22 cellular contexts compared by ENCODE assay signal in the genomic region with DNA sequence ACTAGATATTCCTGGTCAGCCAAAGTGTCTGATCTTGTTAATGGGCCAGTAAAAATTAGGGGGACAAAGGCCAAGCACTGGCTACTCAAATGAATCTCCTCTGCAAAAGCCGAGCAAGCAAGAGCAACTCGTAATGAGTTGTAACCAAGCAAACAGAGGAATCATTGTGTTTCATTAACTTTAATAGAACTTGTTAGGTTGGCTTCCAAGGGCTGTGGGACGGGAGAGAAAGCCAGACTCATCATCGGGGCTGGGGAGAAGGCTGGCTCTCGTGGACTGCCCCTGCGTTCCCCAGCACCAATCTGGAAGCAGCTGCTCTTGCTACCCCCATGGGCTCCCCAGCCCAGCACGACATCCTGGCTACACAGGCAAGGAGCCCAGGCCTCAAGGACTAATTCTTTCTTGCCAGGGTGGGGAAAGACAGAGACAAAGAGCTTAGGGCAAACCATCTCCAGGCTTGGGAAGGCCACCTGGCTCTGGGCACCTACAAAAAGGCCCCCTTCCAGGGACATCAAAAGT. TPM values are rescaled to one million over a fixed set of nuclear protein-coding genes. Genes with fewer than 3 reads are reported as not detected.
"Had no signal": no experiment of that assay in that cellular context is flagged by ENCODE, and none has a peak within 500 bp of the region (broad histone marks: within the 10 kb centered on the region; RNA-seq: fewer than 3 reads in every experiment).

No MANE protein-coding gene starts in this region.

- H3K4me3 ChIP-seq: body of pancreas, gastrocnemius medialis, left ventricle myocardium inferior, spleen, upper lobe of right lung had no signal

- H3K36me3 ChIP-seq: gastrocnemius medialis, left ventricle myocardium inferior, spleen, upper lobe of right lung had no signal

- H3K4me1 ChIP-seq: body of pancreas, gastrocnemius medialis, spleen, upper lobe of right lung had no signal

- ATAC-seq: activated CD4-positive, CD25-positive, alpha-beta regulatory T cell treated with anti-CD3 and anti-CD28 coated beads, Interleukin-2, amount 50 U/mL, for 24 hours; activated CD8-positive, alpha-beta memory T cell treated with anti-CD3 and anti-CD28 coated beads, Interleukin-2, amount 10 ng/mL, durations not matched to agents 7 days and 5 days; activated CD8-positive, alpha-beta T cell treated with anti-CD3 and anti-CD28 coated beads for 36 hours; activated naive CD8-positive, alpha-beta T cell treated with anti-CD3 and anti-CD28 coated beads, Interleukin-2, amount 50 U/mL, for 24 hours; body of pancreas; gastrocnemius medialis; natural killer cell treated with Interleukin-12 subunit alpha and Interleukin-12 subunit beta and Interleukin-15 and Interleukin-18, amount 100 ng/mL, for 72 hours had no signal

- H3K9me3 ChIP-seq: body of pancreas, gastrocnemius medialis, left ventricle myocardium inferior, spleen, upper lobe of right lung had no signal

- H3K27ac ChIP-seq: body of pancreas, gastrocnemius medialis, spleen, upper lobe of right lung had no signal

- H3K27me3 ChIP-seq: body of pancreas had no signal

- DNase-seq: activated CD4-positive, alpha-beta T cell treated with anti-CD3 and anti-CD28 coated beads, Interleukin-2, amount 10 ng/mL, durations not matched to agents 24 days and 14 days; activated CD8-positive, alpha-beta memory T cell treated with anti-CD3 and anti-CD28 coated beads, Interleukin-2, amount 10 ng/mL, durations not matched to agents 7 days and 5 days; activated CD8-positive, alpha-beta T cell treated with anti-CD3 and anti-CD28 coated beads for 36 hours; activated gamma-delta T cell; activated naive CD4-positive, alpha-beta T cell treated with anti-CD3 and anti-CD28 coated beads, Interleukin-2, amount 50 U/mL, for 16 hours; activated naive CD8-positive, alpha-beta T cell treated with anti-CD3 and anti-CD28 coated beads, Interleukin-2, amount 50 U/mL, for 24 hours; activated T-cell treated with anti-CD3 and anti-CD28 coated beads for 4 hours; body of pancreas; effector CD4-positive, alpha-beta T cell; gastrocnemius medialis; hypothalamus; left ventricle myocardium inferior; mammary epithelial cell; midbrain; spleen; stimulated activated CD4-positive, alpha-beta T cell treated with anti-CD3 and anti-CD28 coated beads, Interleukin-4, amount 100 ng/mL, for 1 hour; stimulated activated naive CD4-positive, alpha-beta T cell; upper lobe of right lung had no signal

RNA-seq across cellular contexts. Expression of a gene that starts 10.5 kb away (rescaled TPM):
- total RNA-seq: activated CD8-positive, alpha-beta T cell treated with anti-CD3 and anti-CD28 coated beads for 36 hours; activated T-helper 1 cell treated with anti-CD3 and anti-CD28 coated beads, Interleukin-12 subunit alpha, Interleukin-12 subunit beta, Interleukin-2, Interleukin-4 antibody, amounts not matched to agents 30 ng/mL and 10 ng/mL and 1 ng/mL, durations not matched to agents 14 hours and 24 hours and 36 hours; T-helper 2 cell treated with Interferon-gamma antibody and Interleukin-4, amounts not matched to agents 100 ng/mL and 5 ng/mL, for 36 hours had no signal
